ENCODE assay signal across 2 cellular contexts in the genomic region with DNA sequence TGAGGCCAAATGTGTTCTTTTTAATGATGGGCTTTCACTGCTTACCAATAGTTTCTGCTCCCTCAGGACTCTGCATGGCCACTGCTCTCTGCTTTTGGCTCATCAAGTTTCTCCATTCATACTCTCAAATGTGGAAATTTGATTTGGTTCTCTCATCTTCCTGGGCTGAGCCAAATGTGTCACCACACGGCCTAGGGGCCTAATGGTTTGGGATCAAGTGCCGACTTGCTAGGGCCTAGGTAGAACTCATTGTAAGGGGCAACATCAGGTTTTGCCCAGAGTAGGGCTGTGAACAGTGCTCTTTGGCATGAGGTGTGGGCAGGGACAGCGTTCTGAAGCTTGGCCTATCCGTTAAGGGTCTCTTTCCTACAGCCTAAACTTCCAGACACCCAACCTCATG.
TF ChIP-seq lines count a peak whose summit lies in the region.

No MANE protein-coding gene starts in this region.

TF ChIP-seq in IMR-90, 13 proteins besides CTCF, POLR2A, EP300 and RAD21:
- TF ChIP-seq RFX5 (IDR thresholded peaks at IDR 0.05; ENCODE audit: low read depth, low read length): no peak
- TF ChIP-seq, protein P1, sequence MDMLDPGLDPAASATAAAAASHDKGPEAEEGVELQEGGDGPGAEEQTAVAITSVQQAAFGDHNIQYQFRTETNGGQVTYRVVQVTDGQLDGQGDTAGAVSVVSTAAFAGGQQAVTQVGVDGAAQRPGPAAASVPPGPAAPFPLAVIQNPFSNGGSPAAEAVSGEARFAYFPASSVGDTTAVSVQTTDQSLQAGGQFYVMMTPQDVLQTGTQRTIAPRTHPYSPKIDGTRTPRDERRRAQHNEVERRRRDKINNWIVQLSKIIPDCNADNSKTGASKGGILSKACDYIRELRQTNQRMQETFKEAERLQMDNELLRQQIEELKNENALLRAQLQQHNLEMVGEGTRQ (IDR thresholded peaks at IDR 0.05; ENCODE audit: low read depth, low read length): no peak
- TF ChIP-seq BHLHE40 (IDR thresholded peaks at IDR 0.05; ENCODE audit: low read depth, low read length): no peak
- TF ChIP-seq MXI1 (IDR thresholded peaks at IDR 0.05; ENCODE audit: borderline replicate concordance, low read depth, low read length): no peak
TF ChIP-seq in IMR-90: peak in this region for 0.

TF ChIP-seq in HEK293T, 16 proteins besides CTCF, POLR2A, EP300 and RAD21:
- TF ChIP-seq FOXM1 (IDR thresholded peaks at IDR 0.05; ENCODE audit: borderline replicate concordance) (no peak), NFRKB (IDR thresholded peaks at IDR 0.05) (no peak), ARNT (IDR thresholded peaks at IDR 0.05) (no peak), BHLHE40 (IDR thresholded peaks at IDR 0.05; ENCODE audit: borderline replicate concordance) (no peak), SP1 (IDR thresholded peaks at IDR 0.05) (no peak), LEF1 (IDR thresholded peaks at IDR 0.05; ENCODE audit: borderline replicate concordance) (no peak), CTBP1 (IDR thresholded peaks at IDR 0.05; ENCODE audit: borderline replicate concordance) (no peak), TARDBP (IDR thresholded peaks at IDR 0.05) (no peak), HDGF (IDR thresholded peaks at IDR 0.05; ENCODE audit: borderline replicate concordance) (no peak), ELF4 (IDR thresholded peaks at IDR 0.05) (no peak), ZNF384 (IDR thresholded peaks at IDR 0.05) (no peak), FOXA1 (IDR thresholded peaks at IDR 0.05) (no peak), PKNOX1 (IDR thresholded peaks at IDR 0.05) (no peak), SUZ12 (IDR thresholded peaks at IDR 0.05) (no peak), L3MBTL2 (conservative IDR thresholded peaks at IDR 0.05) (no peak)
